ENCODE assay signal across 28 cellular contexts in genomic region chrX:32597777-32598176, GRCh38.
"Had no signal": no experiment of that assay in that cellular context is flagged by ENCODE, and none has a peak within 500 bp of the region (broad histone marks: within the 10 kb centered on the region; RNA-seq: fewer than 3 reads in every experiment).

No MANE protein-coding gene starts in this region.

- H3K9me3 Mint-ChIP-seq: nephron, neural progenitor cell had no signal

- H3K9me3 ChIP-seq: colonic mucosa, esophagus muscularis mucosa, psoas muscle had no signal

- H3K4me1 ChIP-seq: colonic mucosa, esophagus muscularis mucosa, foreskin keratinocyte, neural progenitor cell, psoas muscle, spleen had no signal

- H3K4me3 ChIP-seq: colonic mucosa, esophagus muscularis mucosa, lung, neural progenitor cell, psoas muscle, skin epidermis, spleen had no signal

- H3K27ac Mint-ChIP-seq: dendritic cell treated with granulocyte-macrophage colony-stimulating factor and Interleukin-4, amounts not matched to agents 40 ng/mL and 50 ng/mL, for 4 days; immature natural killer cell; mesothelial cell of epicardium; nephron; neural progenitor cell; stimulated activated memory B cell treated with anti-CD40 and anti-IgM and Interleukin-4, amounts not matched to agents 10 μg/mL and 1 μg/mL and 100 μg/mL, for 72 hours; stimulated activated naive CD8-positive, alpha-beta T cell treated with anti-CD3 and anti-CD28 coated beads, Interleukin-15, Interleukin-2, amounts not matched to agents 100 ng/mL and 50 ng/mL, for 24 hours had no signal

- FAIRE-seq: endothelial cell of umbilical vein, urothelium cell line had no signal

- DNase-seq: colonic mucosa; effector memory CD4-positive, alpha-beta T cell; foreskin keratinocyte; immature natural killer cell; islet precursor cell; kidney glomerular epithelial cell; left colon; left ventricle myocardium superior; mesenchymal stem cell; naive thymus-derived CD4-positive, alpha-beta T cell; posterior cingulate gyrus; psoas muscle; right cardiac atrium; spleen; stimulated activated CD4-positive, alpha-beta T cell treated with anti-CD3 and anti-CD28 coated beads, Interleukin-4, amount 100 ng/mL, for 4 hours; trophoblast cell had no signal

- H3K36me3 Mint-ChIP-seq: immature natural killer cell; naive thymus-derived CD4-positive, alpha-beta T cell; neural progenitor cell; stimulated activated memory B cell treated with anti-CD40 and anti-IgM and Interleukin-4, amounts not matched to agents 10 μg/mL and 1 μg/mL and 100 μg/mL, for 72 hours had no signal

- H3K9ac ChIP-seq: neural progenitor cell had no signal

- H3K4me3 Mint-ChIP-seq: central memory CD8-positive, alpha-beta T cell; dendritic cell treated with granulocyte-macrophage colony-stimulating factor and Interleukin-4, amounts not matched to agents 40 ng/mL and 50 ng/mL, for 4 days; immature natural killer cell; mesothelial cell of epicardium; naive thymus-derived CD4-positive, alpha-beta T cell; nephron; neural progenitor cell; stimulated activated memory B cell treated with anti-CD40 and anti-IgM and Interleukin-4, amounts not matched to agents 10 μg/mL and 1 μg/mL and 100 μg/mL, for 72 hours; stimulated activated naive CD8-positive, alpha-beta T cell treated with anti-CD3 and anti-CD28 coated beads, Interleukin-15, Interleukin-2, amounts not matched to agents 100 ng/mL and 50 ng/mL, for 24 hours had no signal

- H3K4me1 Mint-ChIP-seq: central memory CD8-positive, alpha-beta T cell; immature natural killer cell; naive thymus-derived CD4-positive, alpha-beta T cell; nephron; neural progenitor cell; stimulated activated memory B cell treated with anti-CD40 and anti-IgM and Interleukin-4, amounts not matched to agents 10 μg/mL and 1 μg/mL and 100 μg/mL, for 72 hours had no signal

- ATAC-seq: foreskin keratinocyte; left colon; left ventricle myocardium superior; naive thymus-derived CD4-positive, alpha-beta T cell; right cardiac atrium; stimulated activated memory B cell treated with anti-CD40 and anti-IgM and Interleukin-4, amounts not matched to agents 10 μg/mL and 1 μg/mL and 100 μg/mL, for 72 hours had no signal

- H3K27me3 Mint-ChIP-seq: central memory CD8-positive, alpha-beta T cell; dendritic cell treated with granulocyte-macrophage colony-stimulating factor and Interleukin-4, amounts not matched to agents 40 ng/mL and 50 ng/mL, for 4 days; naive thymus-derived CD4-positive, alpha-beta T cell; stimulated activated memory B cell treated with anti-CD40 and anti-IgM and Interleukin-4, amounts not matched to agents 10 μg/mL and 1 μg/mL and 100 μg/mL, for 72 hours; stimulated activated naive CD8-positive, alpha-beta T cell treated with anti-CD3 and anti-CD28 coated beads, Interleukin-15, Interleukin-2, amounts not matched to agents 100 ng/mL and 50 ng/mL, for 24 hours had no signal

- H3K27me3 ChIP-seq: colonic mucosa, esophagus muscularis mucosa, foreskin keratinocyte, neural progenitor cell, spleen had no signal

- H3K36me3 ChIP-seq: colonic mucosa, neural progenitor cell, spleen had no signal

- H3K4me2 ChIP-seq: neural progenitor cell had no signal

- H2AFZ ChIP-seq: neural progenitor cell had no signal

- H3K27ac ChIP-seq: colonic mucosa, esophagus muscularis mucosa, foreskin keratinocyte, neural progenitor cell, psoas muscle, skin epidermis, spleen had no signal
